8 cellular contexts compared by ENCODE assay signal in the genomic region with DNA sequence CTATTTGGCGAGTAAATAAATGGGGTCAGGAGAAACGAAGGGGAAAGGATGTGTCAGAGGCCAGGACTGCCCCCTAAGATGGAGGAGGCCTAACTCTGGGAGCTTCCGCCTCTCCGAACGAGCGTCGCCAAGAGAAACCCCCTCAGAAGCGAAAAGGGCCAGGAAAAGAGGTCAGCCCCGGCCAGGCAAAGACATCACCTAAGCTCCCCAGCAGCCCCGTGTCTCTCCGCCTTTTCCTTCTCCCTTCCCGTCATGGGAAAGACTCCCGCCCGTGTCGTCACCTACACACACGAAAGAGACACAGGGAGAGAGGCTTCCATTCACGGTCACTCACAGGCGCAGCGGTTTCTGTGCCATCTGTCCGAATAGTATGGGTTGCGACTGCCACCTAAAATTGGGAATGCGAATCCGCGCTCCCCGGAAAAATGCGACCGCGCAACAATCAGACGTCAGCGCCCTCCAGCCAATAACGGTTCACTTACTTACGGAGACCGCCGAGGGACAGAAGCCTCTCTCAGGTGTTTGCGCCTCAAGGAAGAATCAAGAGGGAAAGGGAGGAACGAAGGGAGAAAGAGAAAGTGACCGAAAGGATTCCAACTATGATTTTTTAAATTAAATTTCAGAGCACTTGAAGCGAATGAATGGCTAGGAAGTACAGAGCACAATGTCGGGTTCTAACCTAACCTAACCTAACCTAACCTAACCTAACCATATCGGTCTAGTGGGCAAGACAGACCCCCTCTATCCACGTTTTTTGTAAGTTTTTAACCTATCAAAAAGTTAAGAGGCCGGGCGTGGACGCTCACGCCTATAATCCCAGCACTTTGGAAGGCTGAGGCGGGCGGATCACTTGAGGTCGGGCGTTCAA. TPM values are rescaled to one million over a fixed set of nuclear protein-coding genes. Genes with fewer than 3 reads are reported as not detected.
A peak's percentile ranks its signal among the peaks of the same experiment; 100 is the strongest.
DNase-seq lines count a peak whose midpoint lies in the region; ATAC-seq, FAIRE-seq and TF ChIP-seq lines count a peak whose summit lies in the region.

Gene CWF19L1, minus strand, starts transcription at position 402 of the 868 bp plus-strand sequence. Its CDS starts 45 bp downstream, at position 357.

- peak within 1 kb of the TSS; percentile 85 for H3K4me2 ChIP-seq in K562 (ENCODE audit: insufficient read depth, low read length)

- no peak for TF ChIP-seq EP300 in K562 (IDR thresholded peaks at IDR 0.05; ENCODE audit: low read length)

- H3K4me3 ChIP-seq in GM12865 (ENCODE audit: low read depth, low read length) (peak within 1 kb of the TSS; percentile 100), K562 (peak within 1 kb of the TSS; percentile 89)

- POLR2A ChIA-PET in K562 (lab: Yijun Ruan, JAX), result no interaction called here

- no peak for TF ChIP-seq RAD21 in K562 (CRISPR knock-in tag; conservative IDR thresholded peaks at IDR 0.05 in 1 of 2, IDR thresholded peaks at IDR 0.05 in 1 of 2)

- no peaks in the 10 kb centered on the region for H4K20me1 ChIP-seq in K562 (replicated peaks; ENCODE audit: control insufficient read depth, insufficient read depth, low read length)

- intact Hi-C loops in K562 (cut with micrococcal nuclease) (no loop called here), sciatic nerve (cut with DNase I) (no loop called here)

- no peaks in the 10 kb centered on the region for H3K9me1 ChIP-seq in K562 (ENCODE audit: control insufficient read depth, insufficient read depth, low read length)

- peaks cover 22% of the 10 kb centered on the region for H3K79me2 ChIP-seq in K562 (ENCODE audit: control insufficient read depth, insufficient read depth, low read length)

- no peaks in the 10 kb centered on the region for H3K9me3 ChIP-seq in K562 (replicated peaks; ENCODE audit: control insufficient read depth, insufficient read depth, low read depth, low read length)

- TSS peak; percentile 99 for BruUV-seq in K562 (replicated peaks; lab: Mats Ljungman, UMichigan)

- H3K27ac ChIP-seq in K562 (ENCODE audit: extremely low read depth, low read depth, low read length), result peak within 1 kb of the TSS; percentile 84

- TF ChIP-seq CTCF in GM12865 (IDR thresholded peaks at IDR 0.05; ENCODE audit: insufficient read depth, low read depth, low read length, missing control alignments) (no peak), K562 (IDR thresholded peaks at IDR 0.05 in 2 of 3, conservative IDR thresholded peaks at IDR 0.05 in 1 of 3; ENCODE audit: insufficient read depth in 2 of 3, low read depth in 1 of 3, low read length in 3 of 3) (no peak)

- ATAC-seq in HG02870 (IDR thresholded peaks at IDR 0.05; ENCODE audit: unreplicated experiment), result peak; percentile 63
- peak; percentile 97 for ATAC-seq in K562
- peak; percentile 98 for ATAC-seq in sciatic nerve
- ATAC-seq in HG03025 (IDR thresholded peaks at IDR 0.05; ENCODE audit: low FRiP score, unreplicated experiment), result no peak

- under 1% methylated on average over 33 of the region's 49 CpGs for WGBS in K562 (ENCODE audit: insufficient coverage, low coverage, missing lambda C conversion rate)

- in situ Hi-C loops in K562 (cut with MboI), result no loop called here

- DNase-seq in GM12865 (ENCODE audit: low read depth), result peak; percentile 86
- DNase-seq in NCI-H2029 treated with DMSO at 0.1 percent for 48 hours (lab: John Stamatoyannopoulos, UW), result peak; percentile 33
- peak; percentile 54 to 86 (median 69) for DNase-seq in K562 (ENCODE audit: extremely low read depth in 1 of 4, low spot score in 3 of 4)
- DNase-seq in iPS DF 19.7 (ENCODE audit: low read depth, low spot score), result peak; percentile 72
- peak; percentile 91 for DNase-seq in sciatic nerve (ENCODE audit: low spot score)

- peak within 1 kb of the TSS; percentile 96 for H2AFZ ChIP-seq in K562 (ENCODE audit: low read depth, low read length)

- H3K9ac ChIP-seq in K562 (ENCODE audit: insufficient read depth in 1 of 2, low read depth in 2 of 2, low read length in 2 of 2), result peak within 1 kb of the TSS; percentile 83 to 98

- peak; percentile 84 for FAIRE-seq in TTC549 (lab: Jason Lieb, UNC)
- FAIRE-seq in K562 (lab: Jason Lieb, UNC), result peak; percentile 89

- TF ChIP-seq POLR2A in K562 (conservative IDR thresholded peaks at IDR 0.05), result peak; percentile 80

- peaks cover 0 to 8% of the 10 kb centered on the region in 2 experiments; a peak in 2 of 5 replicates for H3K4me1 ChIP-seq in K562 (replicated peaks in 1 of 2; ENCODE audit: control insufficient read depth in 2 of 2, insufficient read depth in 2 of 2, low read length in 2 of 2)

- H3K27me3 ChIP-seq in K562 (ENCODE audit: control insufficient read depth in 2 of 2, insufficient read depth in 2 of 2, low read length in 2 of 2), result no peaks in the 10 kb centered on the region

- CTCF ChIA-PET in K562 (lab: Yijun Ruan, JAX; ENCODE audit: low intra/inter-chr PET ratio), result no interaction called here

- H3K36me3 ChIP-seq in K562 (ENCODE audit: control insufficient read depth, insufficient read depth, low read length), result peaks cover 2% of the 10 kb centered on the region; the same call in 1 of the 3 replicates

TF ChIP-seq in K562, 482 proteins besides CTCF, POLR2A, EP300 and RAD21 (continues in another document):
- TF ChIP-seq PRDM10 (IDR thresholded peaks at IDR 0.05; ENCODE audit: partially characterized antibody) (no peak), NELFE (IDR thresholded peaks at IDR 0.05; ENCODE audit: insufficient read depth, insufficient read length) (no peak), XRCC4 (IDR thresholded peaks at IDR 0.05; ENCODE audit: extremely low read depth, insufficient read depth, insufficient read length) (no peak), RBM14 (IDR thresholded peaks at IDR 0.05; ENCODE audit: borderline replicate concordance, insufficient read depth, low read depth, low read length) (no peak), CEBPG (CRISPR knock-in tag; IDR thresholded peaks at IDR 0.05) (peak; percentile 14; the same call in 1 of the 2 replicates), CEBPG (tag; conservative IDR thresholded peaks at IDR 0.05 in 1 of 2, IDR thresholded peaks at IDR 0.05 in 1 of 2) (no peak), PRMT5 (CRISPR knock-in tag; IDR thresholded peaks at IDR 0.05) (no peak), ZNF24 (IDR thresholded peaks at IDR 0.05) (no peak; the same call in 1 of the 2 replicates), SRSF9 (IDR thresholded peaks at IDR 0.05; ENCODE audit: borderline replicate concordance, low read depth, low read length) (no peak), MYBL2 (IDR thresholded peaks at IDR 0.05; ENCODE audit: low read depth) (no peak), MYBL2 (CRISPR knock-in tag; IDR thresholded peaks at IDR 0.05; ENCODE audit: borderline replicate concordance) (no peak), DDX20 (tag; IDR thresholded peaks at IDR 0.05; ENCODE audit: low read depth) (no peak)

RNA-seq across cellular contexts. Expression of gene CWF19L1, which starts in this region (rescaled TPM):
- 19.4 and 30.6 TPM in 2 replicates for total RNA-seq in K562 (2011; cell fraction: chromatin; rRNA removed; ENCODE audit: low replicate concordance)
- 11.8 and 12.9 TPM in 2 replicates for total RNA-seq in K562 (2011; cell fraction: nucleolus; rRNA removed)
- total RNA-seq in K562 (2011; cell fraction: nucleoplasm; rRNA removed), result 17.5 and 24.7 TPM in 2 replicates
- total RNA-seq in K562 (2014; rRNA removed) (24.8 and 25.3 TPM in 2 replicates), K562 (2014; rRNA removed; fragmentation: Illumina TruSeq; extraction: Trizol) (36.2 and 38.8 TPM in 2 replicates), K562 (2015; rRNA removed; fragmentation: Illumina TruSeq; extraction: Trizol) (32.3 and 32.6 TPM in 2 replicates), K562 (2021) (30.9 and 33.6 TPM in 2 replicates), sciatic nerve (21.1 TPM)
- polyA plus RNA-seq in K562 (2011; rRNA removed) (23.1 and 27.2 TPM in 2 replicates), K562 (2014; fragmentation: Illumina TruSeq; extraction: Trizol) (23.5 and 28.0 TPM in 2 replicates), K562 (2014; fragmentation: Nextera tagmentation; extraction: Ambion mirVana) (10 to 100 TPM; 41.9 to 49.9 TPM), K562 (2014; rRNA removed) (19.5 and 20.0 TPM in 2 replicates)
- 9.7 and 12.8 TPM in 2 replicates for polyA plus RNA-seq in K562 (2011; cell fraction: cytosol; rRNA removed)
- 15.1 and 15.6 TPM in 2 replicates for polyA plus RNA-seq in K562 (2011; cell fraction: nucleus; rRNA removed)
- 13.1 and 18.0 TPM in 2 replicates for polyA plus RNA-seq in K562 (2012)
- polyA minus RNA-seq in K562 (2011; rRNA and poly(A)+ RNA removed), result 39.9 and 41.0 TPM in 2 replicates
- polyA minus RNA-seq in K562 (2011; cell fraction: cytosol; rRNA and poly(A)+ RNA removed), result 12.8 and 21.3 TPM in 2 replicates
- polyA minus RNA-seq in K562 (2011; cell fraction: nucleus; rRNA and poly(A)+ RNA removed), result 5.0 and 9.4 TPM in 2 replicates

Comparison
In these comparisons a context has a peak if more than half of its experiments do, and no peak if none do; other contexts are left out.
1. DNase-seq: peak in every context shown above with its lines; median percentile 91 in sciatic nerve; 86 in GM12865; 72 in iPS DF 19.7; 69 in K562; 33 in NCI-H2029 treated with DMSO at 0.1 percent for 48 hours.